Comparison of ENCODE assay signal across 20 cellular contexts in the genomic region with DNA sequence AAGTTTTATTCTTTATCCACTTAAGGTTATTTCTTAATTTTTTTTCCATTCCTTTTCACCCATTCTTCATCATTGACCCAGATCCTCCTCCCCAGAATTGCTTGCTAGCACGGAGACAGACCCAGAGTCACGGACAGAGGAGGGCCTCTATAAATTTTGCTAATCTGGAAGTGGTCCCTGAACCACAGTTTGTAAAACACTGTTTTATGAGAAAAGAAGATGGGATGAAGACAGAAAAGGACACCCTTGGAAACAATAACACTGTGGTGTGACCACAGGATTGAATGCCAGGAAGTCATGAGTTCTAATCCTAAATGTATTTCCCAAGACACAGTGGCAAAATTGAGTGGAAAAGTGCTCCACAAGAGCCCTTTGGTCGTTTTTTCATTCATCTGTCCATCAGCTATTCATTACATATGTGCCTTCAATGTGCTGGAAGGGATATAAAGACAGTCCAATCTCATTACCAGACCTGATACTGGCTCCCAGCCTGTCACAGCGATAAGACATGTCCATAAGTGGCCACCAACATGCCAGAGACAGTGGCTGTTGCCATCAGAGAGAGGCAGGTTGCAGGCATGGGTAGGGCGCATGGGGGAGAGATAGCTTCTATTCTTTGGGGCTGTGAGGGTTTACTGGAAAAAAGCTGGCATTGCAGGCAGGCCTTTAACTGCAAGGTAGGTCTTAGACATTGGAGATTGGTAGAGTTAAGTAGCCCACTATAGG.
"Had no signal": no experiment of that assay in that cellular context is flagged by ENCODE, and none has a peak within 500 bp of the region (broad histone marks: within the 10 kb centered on the region; RNA-seq: fewer than 3 reads in every experiment).

No MANE protein-coding gene starts in this region.

- H3K36me3 ChIP-seq: colonic mucosa, pancreas, WERI-Rb-1 had no signal

- H3K4me3 Mint-ChIP-seq: activated naive CD4-positive, alpha-beta T cell treated with anti-CD3 and anti-CD28 coated beads for 36 hours; immature natural killer cell; stimulated activated memory B cell treated with anti-CD40 and anti-IgM and Interleukin-4, amounts not matched to agents 10 μg/mL and 1 μg/mL and 100 μg/mL, for 72 hours; T-cell had no signal

- H3K27me3 Mint-ChIP-seq: stimulated activated memory B cell treated with anti-CD40 and anti-IgM and Interleukin-4, amounts not matched to agents 10 μg/mL and 1 μg/mL and 100 μg/mL, for 72 hours; T-cell had no signal

- H3K4me3 ChIP-seq: ascending aorta, colonic mucosa, esophagus muscularis mucosa, lung, pancreas had no signal

- H3K27ac Mint-ChIP-seq: activated naive CD4-positive, alpha-beta T cell treated with anti-CD3 and anti-CD28 coated beads for 36 hours; activated T-helper 2 cell treated with anti-CD3 and anti-CD28 coated beads, Interferon-gamma antibody, Interleukin-2, Interleukin-4, amounts not matched to agents 10 μg/mL and 5 μg/mL and 100 μg/mL, durations not matched to agents 14 hours and 24 hours and 36 hours; immature natural killer cell; stimulated activated memory B cell treated with anti-CD40 and anti-IgM and Interleukin-4, amounts not matched to agents 10 μg/mL and 1 μg/mL and 100 μg/mL, for 72 hours; T-cell had no signal

- H3K9me3 ChIP-seq: ascending aorta, colonic mucosa, esophagus muscularis mucosa, pancreas, SK-N-SH had no signal

- ATAC-seq: foreskin keratinocyte; pancreas; stimulated activated memory B cell treated with anti-CD40 and anti-IgM and Interleukin-4, amounts not matched to agents 10 μg/mL and 1 μg/mL and 100 μg/mL, for 72 hours; T-cell had no signal

- H3K4me1 ChIP-seq: colonic mucosa, foreskin keratinocyte, pancreas had no signal

- FAIRE-seq: pancreas had no signal

- H3K4me2 ChIP-seq: SK-N-SH had no signal

- H3K27ac ChIP-seq: ascending aorta, colonic mucosa, foreskin keratinocyte, pancreas, WERI-Rb-1 had no signal

- H3K27me3 ChIP-seq: ascending aorta, colonic mucosa, esophagus muscularis mucosa, foreskin keratinocyte, pancreas had no signal

- H3K9ac ChIP-seq: SK-N-SH had no signal

- DNase-seq: activated CD4-positive, alpha-beta T cell treated with anti-CD3 and anti-CD28 coated beads, Interleukin-2, amount 50 U/mL, for 48 hours; activated naive CD4-positive, alpha-beta T cell treated with anti-CD3 and anti-CD28 coated beads for 36 hours; caudate nucleus; colonic mucosa; foreskin keratinocyte; head of caudate nucleus; left cardiac atrium; midbrain; pancreas; SK-N-SH; stimulated activated CD4-positive, alpha-beta T cell treated with anti-CD3 and anti-CD28 coated beads, Interleukin-2, amount 100 ng/mL, for 48 hours; T-cell; T-helper 9 cell; WERI-Rb-1 had no signal

- H3K4me1 Mint-ChIP-seq: stimulated activated memory B cell treated with anti-CD40 and anti-IgM and Interleukin-4, amounts not matched to agents 10 μg/mL and 1 μg/mL and 100 μg/mL, for 72 hours had no signal

- H3K9me3 Mint-ChIP-seq: activated naive CD4-positive, alpha-beta T cell treated with anti-CD3 and anti-CD28 coated beads for 36 hours; activated T-helper 2 cell treated with anti-CD3 and anti-CD28 coated beads, Interferon-gamma antibody, Interleukin-2, Interleukin-4, amounts not matched to agents 10 μg/mL and 5 μg/mL and 100 μg/mL, durations not matched to agents 14 hours and 24 hours and 36 hours; immature natural killer cell; stimulated activated memory B cell treated with anti-CD40 and anti-IgM and Interleukin-4, amounts not matched to agents 10 μg/mL and 1 μg/mL and 100 μg/mL, for 72 hours; T-cell had no signal
